In genomic region chr6:27213544-27214125, GRCh38 we compare ENCODE assay signal across 11 cellular contexts. TPM values are rescaled to one million over a fixed set of nuclear protein-coding genes. Genes with fewer than 3 reads are reported as not detected.
DNase-seq lines count a peak whose midpoint lies in the region; ATAC-seq and TF ChIP-seq lines count a peak whose summit lies in the region.
"Had no signal": no experiment of that assay in that cellular context is flagged by ENCODE, and none has a peak within 500 bp of the region (broad histone marks: within the 10 kb centered on the region; RNA-seq: fewer than 3 reads in every experiment).

No MANE protein-coding gene starts in this region.

- no peaks in the 10 kb centered on the region for H3K9me3 ChIP-seq in CD8-positive, alpha-beta memory T cell (ENCODE audit: low read length)
- H3K9me3 ChIP-seq in HEK293 (ENCODE audit: control insufficient read depth, insufficient read depth, low read depth, low read length) = no peaks in the 10 kb centered on the region

- no peaks in the 10 kb centered on the region for H3K36me3 ChIP-seq in CD8-positive, alpha-beta memory T cell (ENCODE audit: insufficient read depth, low read length)
- no peaks in the 10 kb centered on the region; a peak in 1 of 3 replicates for H3K36me3 ChIP-seq in HEK293 (ENCODE audit: control insufficient read depth in 2 of 2, insufficient read depth in 1 of 2, low read length in 2 of 2)
- H3K36me3 ChIP-seq: esophagus muscularis mucosa had no signal

- TF ChIP-seq CTCF in HEK293 (tag by site-specific recombination; IDR thresholded peaks at IDR 0.05) = no peak

- H3K27me3 Mint-ChIP-seq in CD8-positive, alpha-beta memory T cell = peaks cover 50 to 69% of the 10 kb centered on the region in 2 donors
- peaks cover 17% of the 10 kb centered on the region for H3K27me3 Mint-ChIP-seq in activated CD8-positive, alpha-beta T cell treated with anti-CD3 and anti-CD28 coated beads, Interleukin-2, amount 10 ng/mL, durations not matched to agents 7 days and 5 days (ENCODE audit: low read depth)

- no peak overlapping the region for H3K27ac Mint-ChIP-seq in CD8-positive, alpha-beta memory T cell
- H3K27ac Mint-ChIP-seq in activated CD8-positive, alpha-beta T cell treated with anti-CD3 and anti-CD28 coated beads, Interleukin-2, amount 10 ng/mL, durations not matched to agents 7 days and 5 days = no peak overlapping the region
- H3K27ac Mint-ChIP-seq: activated T-helper 2 cell treated with anti-CD3 and anti-CD28 coated beads, Interferon-gamma antibody, Interleukin-2, Interleukin-4, amounts not matched to agents 10 μg/mL and 5 μg/mL and 100 μg/mL, durations not matched to agents 14 hours and 24 hours and 36 hours had no signal

- H3K4me3 Mint-ChIP-seq in CD8-positive, alpha-beta memory T cell = no peak overlapping the region
- peak overlapping the region; percentile 70 for H3K4me3 Mint-ChIP-seq in activated CD8-positive, alpha-beta T cell treated with anti-CD3 and anti-CD28 coated beads, Interleukin-2, amount 10 ng/mL, durations not matched to agents 7 days and 5 days

- CTCF ChIA-PET in CD8-positive, alpha-beta memory T cell (lab: Charles Lee) = no interaction called here
- CTCF ChIA-PET in HEK293 (lab: Yijun Ruan, JAX) = interaction anchor here (0.6 to 1.6 kb wide), 10 partner anchors 15 to 1866 kb away, joined by 3 to 5 read pairs (median 4); no protein-coding TSS in a partner anchor
- CTCF ChIA-PET in activated CD8-positive, alpha-beta T cell treated with anti-CD3 and anti-CD28 coated beads, Interleukin-2, amount 10 ng/mL, durations not matched to agents 7 days and 5 days (lab: Charles Lee) = no interaction called here

- peak overlapping the region; percentile 64 for H3K27ac ChIP-seq in CD8-positive, alpha-beta memory T cell (ENCODE audit: low read depth, low read length)
- H3K27ac ChIP-seq in HEK293 (ENCODE audit: extremely low read depth, low read depth, low read length) = no peak overlapping the region
- H3K27ac ChIP-seq: esophagus muscularis mucosa had no signal

- DNase-seq in CD8-positive, alpha-beta memory T cell = no peak
- DNase-seq in activated CD8-positive, alpha-beta T cell treated with anti-CD3 and anti-CD28 coated beads, Interleukin-2, amount 10 ng/mL, durations not matched to agents 7 days and 5 days = no peak
- DNase-seq in NCI-H1436 (lab: John Stamatoyannopoulos, UW) = no peak
- no peak for DNase-seq in CD1c-positive myeloid dendritic cell (ENCODE audit: extremely low spot score)
- no peak for DNase-seq in GM03348 (ENCODE audit: low spot score)
- DNase-seq: NK-92 treated with Interleukin-12 subunit alpha and Interleukin-12 subunit beta, amount 100 ng/mL, for 24 hours had no signal

- no peaks in the 10 kb centered on the region for H3K4me1 ChIP-seq in CD8-positive, alpha-beta memory T cell (ENCODE audit: insufficient read depth, low read length)
- H3K4me1 ChIP-seq in HEK293 (ENCODE audit: control insufficient read depth, insufficient read depth, low read length) = no peaks in the 10 kb centered on the region
- H3K4me1 ChIP-seq: esophagus muscularis mucosa had no signal

- peaks cover 0 to 1% (median 0%) of the 10 kb centered on the region in 3 donors for H3K4me1 Mint-ChIP-seq in CD8-positive, alpha-beta memory T cell
- peaks cover 25% of the 10 kb centered on the region for H3K4me1 Mint-ChIP-seq in activated CD8-positive, alpha-beta T cell treated with anti-CD3 and anti-CD28 coated beads, Interleukin-2, amount 10 ng/mL, durations not matched to agents 7 days and 5 days (ENCODE audit: low read depth)

- no peak overlapping the region for H3K4me3 ChIP-seq in CD8-positive, alpha-beta memory T cell (ENCODE audit: low read length)
- H3K4me3 ChIP-seq in HEK293 (ENCODE audit: low read depth, low read length) (peak overlapping the region; percentile 72), iPS-11a (ENCODE audit: low read depth, low read length) (peak overlapping the region; percentile 69)
- H3K4me3 ChIP-seq: esophagus muscularis mucosa had no signal

- no peaks in the 10 kb centered on the region for H3K27me3 ChIP-seq in CD8-positive, alpha-beta memory T cell (ENCODE audit: insufficient read depth, low read length, poor library complexity, severe bottlenecking)

- no peaks in the 10 kb centered on the region for H3K36me3 Mint-ChIP-seq in CD8-positive, alpha-beta memory T cell
- H3K36me3 Mint-ChIP-seq in activated CD8-positive, alpha-beta T cell treated with anti-CD3 and anti-CD28 coated beads, Interleukin-2, amount 10 ng/mL, durations not matched to agents 7 days and 5 days (ENCODE audit: low read depth) = no peaks in the 10 kb centered on the region

- H3K9me3 Mint-ChIP-seq in CD8-positive, alpha-beta memory T cell = peaks cover 0 to 8% (median 6%) of the 10 kb centered on the region in 5 donors
- H3K9me3 Mint-ChIP-seq in activated CD8-positive, alpha-beta T cell treated with anti-CD3 and anti-CD28 coated beads, Interleukin-2, amount 10 ng/mL, durations not matched to agents 7 days and 5 days (ENCODE audit: insufficient read depth) = no peaks in the 10 kb centered on the region

- POLR2A ChIA-PET in CD8-positive, alpha-beta memory T cell (lab: Charles Lee) = no interaction called here
- POLR2A ChIA-PET in HEK293 (lab: Yijun Ruan, JAX) = interaction anchor here (1.5 to 2.0 kb wide), 2 partner anchors 38 to 82 kb away, joined by 5 to 7 read pairs; no protein-coding TSS in a partner anchor
- POLR2A ChIA-PET in activated CD8-positive, alpha-beta T cell treated with anti-CD3 and anti-CD28 coated beads, Interleukin-2, amount 10 ng/mL, durations not matched to agents 7 days and 5 days (lab: Charles Lee) = no interaction called here

- ATAC-seq in activated CD8-positive, alpha-beta T cell treated with anti-CD3 and anti-CD28 coated beads, Interleukin-2, amount 10 ng/mL, durations not matched to agents 7 days and 5 days = no peak
- no peak for ATAC-seq in GM18873 (IDR thresholded peaks at IDR 0.05; ENCODE audit: low FRiP score, unreplicated experiment)

TF ChIP-seq in HEK293, 187 proteins besides CTCF, POLR2A, EP300 and RAD21 (continues in another document):
- TF ChIP-seq GFI1B (tag by site-specific recombination; IDR thresholded peaks at IDR 0.05) = 0 out of 2 replicates have a peak, but pooled peaks have one; percentile 6
- TF ChIP-seq BCL11A (tag by site-specific recombination; IDR thresholded peaks at IDR 0.05; ENCODE audit: low read depth) = 0 out of 2 replicates have a peak, but pooled peaks have one; percentile 4
- TF ChIP-seq BCL11B (tag by site-specific recombination; IDR thresholded peaks at IDR 0.05; ENCODE audit: low read depth) = peak; percentile 67; the same call in 1 of the 2 replicates
- TF ChIP-seq, protein P1, sequence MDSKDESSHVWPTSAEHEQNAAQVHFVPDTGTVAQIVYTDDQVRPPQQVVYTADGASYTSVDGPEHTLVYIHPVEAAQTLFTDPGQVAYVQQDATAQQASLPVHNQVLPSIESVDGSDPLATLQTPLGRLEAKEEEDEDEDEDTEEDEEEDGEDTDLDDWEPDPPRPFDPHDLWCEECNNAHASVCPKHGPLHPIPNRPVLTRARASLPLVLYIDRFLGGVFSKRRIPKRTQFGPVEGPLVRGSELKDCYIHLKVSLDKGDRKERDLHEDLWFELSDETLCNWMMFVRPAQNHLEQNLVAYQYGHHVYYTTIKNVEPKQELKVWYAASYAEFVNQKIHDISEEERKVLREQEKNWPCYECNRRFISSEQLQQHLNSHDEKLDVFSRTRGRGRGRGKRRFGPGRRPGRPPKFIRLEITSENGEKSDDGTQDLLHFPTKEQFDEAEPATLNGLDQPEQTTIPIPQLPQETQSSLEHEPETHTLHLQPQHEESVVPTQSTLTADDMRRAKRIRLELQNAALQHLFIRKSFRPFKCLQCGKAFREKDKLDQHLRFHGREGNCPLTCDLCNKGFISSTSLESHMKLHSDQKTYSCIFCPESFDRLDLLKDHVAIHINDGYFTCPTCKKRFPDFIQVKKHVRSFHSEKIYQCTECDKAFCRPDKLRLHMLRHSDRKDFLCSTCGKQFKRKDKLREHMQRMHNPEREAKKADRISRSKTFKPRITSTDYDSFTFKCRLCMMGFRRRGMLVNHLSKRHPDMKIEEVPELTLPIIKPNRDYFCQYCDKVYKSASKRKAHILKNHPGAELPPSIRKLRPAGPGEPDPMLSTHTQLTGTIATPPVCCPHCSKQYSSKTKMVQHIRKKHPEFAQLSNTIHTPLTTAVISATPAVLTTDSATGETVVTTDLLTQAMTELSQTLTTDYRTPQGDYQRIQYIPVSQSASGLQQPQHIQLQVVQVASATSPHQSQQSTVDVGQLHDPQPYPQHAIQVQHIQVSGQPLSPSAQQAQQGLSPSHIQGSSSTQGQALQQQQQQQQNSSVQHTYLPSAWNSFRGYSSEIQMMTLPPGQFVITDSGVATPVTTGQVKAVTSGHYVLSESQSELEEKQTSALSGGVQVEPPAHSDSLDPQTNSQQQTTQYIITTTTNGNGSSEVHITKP (tag by site-specific recombination; IDR thresholded peaks at IDR 0.05) = peak; percentile 58
- TF ChIP-seq RBAK (tag by site-specific recombination; IDR thresholded peaks at IDR 0.05) = no peak
- TF ChIP-seq WT1 (tag by site-specific recombination; IDR thresholded peaks at IDR 0.05) = 0 out of 2 replicates have a peak, but pooled peaks have one; percentile 4
- TF ChIP-seq ZIC2 (tag by site-specific recombination; IDR thresholded peaks at IDR 0.05) = no peak
- peak; percentile 46 for TF ChIP-seq KLF10 (tag by site-specific recombination; IDR thresholded peaks at IDR 0.05)
- TF ChIP-seq ZBTB20 (tag by site-specific recombination; IDR thresholded peaks at IDR 0.05) = no peak
- TF ChIP-seq ZNF792 (tag by site-specific recombination; IDR thresholded peaks at IDR 0.05) = peak; percentile 87
- TF ChIP-seq OVOL3 (tag by site-specific recombination; IDR thresholded peaks at IDR 0.05) = 0 out of 2 replicates have a peak, but pooled peaks have one; percentile 13
- TF ChIP-seq, protein P2, sequence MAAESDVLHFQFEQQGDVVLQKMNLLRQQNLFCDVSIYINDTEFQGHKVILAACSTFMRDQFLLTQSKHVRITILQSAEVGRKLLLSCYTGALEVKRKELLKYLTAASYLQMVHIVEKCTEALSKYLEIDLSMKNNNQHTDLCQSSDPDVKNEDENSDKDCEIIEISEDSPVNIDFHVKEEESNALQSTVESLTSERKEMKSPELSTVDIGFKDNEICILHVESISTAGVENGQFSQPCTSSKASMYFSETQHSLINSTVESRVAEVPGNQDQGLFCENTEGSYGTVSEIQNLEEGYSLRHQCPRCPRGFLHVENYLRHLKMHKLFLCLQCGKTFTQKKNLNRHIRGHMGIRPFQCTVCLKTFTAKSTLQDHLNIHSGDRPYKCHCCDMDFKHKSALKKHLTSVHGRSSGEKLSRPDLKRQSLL (tag by site-specific recombination; IDR thresholded peaks at IDR 0.05) = peak; percentile 50; the same call in 1 of the 2 replicates

RNA-seq across cellular contexts. Expression of gene PRSS16, which starts 33.9 kb away (rescaled TPM):
- total RNA-seq in CD8-positive, alpha-beta memory T cell = under 1 TPM; 0.35 to 0.55 TPM
- polyA plus RNA-seq in CD8-positive, alpha-beta memory T cell = 1.5 TPM
- under 1 TPM; 0.81 to 0.82 TPM for total RNA-seq in activated CD8-positive, alpha-beta T cell treated with anti-CD3 and anti-CD28 coated beads, Interleukin-2, amount 10 ng/mL, durations not matched to agents 7 days and 5 days
- total RNA-seq: esophagus muscularis mucosa had no signal
